21 cellular contexts compared by ENCODE assay signal in genomic region chr11:116044520-116044919, GRCh38.
"Had no signal": no experiment of that assay in that cellular context is flagged by ENCODE, and none has a peak within 500 bp of the region (broad histone marks: within the 10 kb centered on the region; RNA-seq: fewer than 3 reads in every experiment).

No MANE protein-coding gene starts in this region.

- H3K4me1 ChIP-seq: SJSA1 had no signal

- H3K27ac Mint-ChIP-seq: IgD-negative memory B cell had no signal

- H3K4me3 Mint-ChIP-seq: IgD-negative memory B cell had no signal

- H3K27me3 ChIP-seq: SJSA1 had no signal

- H3K4me3 ChIP-seq: K562, SJSA1, SK-N-MC had no signal

- H3K27ac ChIP-seq: HL-60, KMS-11, SJSA1, SK-N-MC had no signal

- DNase-seq: Kasumi-1, MM.1S, NCI-H1092 treated with DMSO at 0.1 percent for 48 hours, NCI-H1436, NCI-H187, NCI-H2029, NCI-H2081 treated with DMSO at 0.1 percent for 48 hours, NCI-H2171, NCI-H226, NCI-H446, NCI-H510A, NCI-H524 treated with DMSO at 0.1 percent for 48 hours, Right ventricle myocardium superior, RPMI8226, SIG-M5 had no signal

- H3K36me3 ChIP-seq: SJSA1 had no signal

- ATAC-seq: K562 had no signal

- H3K9me3 ChIP-seq: SJSA1 had no signal

- H3K4me2 ChIP-seq: KMS-11 had no signal

- H3K36me3 Mint-ChIP-seq: IgD-negative memory B cell had no signal

- H3K9ac ChIP-seq: KMS-11 had no signal

- H3K4me1 Mint-ChIP-seq: IgD-negative memory B cell had no signal

- H3K9me3 Mint-ChIP-seq: IgD-negative memory B cell had no signal
